20 cellular contexts compared by ENCODE assay signal in the genomic region with DNA sequence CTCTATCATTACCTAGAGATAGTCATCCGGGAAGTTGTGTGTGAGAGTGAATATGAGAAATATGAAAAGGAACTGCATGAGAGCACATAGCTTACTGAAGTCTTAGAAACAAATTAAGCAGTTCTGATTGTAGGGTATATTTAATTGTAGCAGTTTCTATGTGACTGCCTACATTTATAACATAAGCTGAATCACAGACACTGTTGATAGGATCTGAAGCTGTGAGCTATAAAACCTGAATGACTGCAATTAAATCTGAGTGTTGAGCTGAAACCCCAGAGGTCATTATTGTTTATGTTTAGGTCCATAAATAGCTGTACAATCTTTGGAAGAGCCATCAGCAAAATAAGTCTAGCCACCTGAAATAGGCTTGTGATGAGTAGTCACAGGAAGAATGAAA.
DNase-seq lines count a peak whose midpoint lies in the region; ATAC-seq and TF ChIP-seq lines count a peak whose summit lies in the region.
"Had no signal": no experiment of that assay in that cellular context is flagged by ENCODE, and none has a peak within 500 bp of the region (broad histone marks: within the 10 kb centered on the region; RNA-seq: fewer than 3 reads in every experiment).

No MANE protein-coding gene starts in this region.

- H3K27me3 Mint-ChIP-seq in nephron progenitor cell (ENCODE audit: low read depth, poor library complexity), result peaks cover 8% of the 10 kb centered on the region

- no peaks in the 10 kb centered on the region for H3K36me3 ChIP-seq in psoas muscle (ENCODE audit: insufficient read depth in 1 of 2, low read depth in 1 of 2)

- H3K27me3 ChIP-seq in psoas muscle (ENCODE audit: insufficient read depth in 3 of 3, low read length in 2 of 3), result no peaks in the 10 kb centered on the region

- H3K4me3 ChIP-seq in psoas muscle, result no peak overlapping the region
- H3K4me3 ChIP-seq: A549 had no signal

- ATAC-seq in psoas muscle, result no peak
- ATAC-seq in HG03280 (IDR thresholded peaks at IDR 0.05; ENCODE audit: unreplicated experiment), result no peak
- ATAC-seq: A549, HCT116, HepG2 had no signal

- no peak overlapping the region for H3K27ac ChIP-seq in psoas muscle
- H3K27ac ChIP-seq: 22Rv1, A549, C4-2B had no signal

- H3K4me1 Mint-ChIP-seq in nephron progenitor cell, result peaks cover 26% of the 10 kb centered on the region

- no peaks in the 10 kb centered on the region for H3K4me1 ChIP-seq in psoas muscle
- H3K4me1 ChIP-seq: A549 had no signal

- peak in 2 of 3 experiments; percentile 11 to 57 for DNase-seq in NCI-H1417 (lab: John Stamatoyannopoulos, UW)
- DNase-seq in NCI-H1417 treated with DMSO at 0.1 percent for 48 hours (lab: John Stamatoyannopoulos, UW), result no peak
- peak; percentile 2 for DNase-seq in Caki2 (ENCODE audit: low read depth)
- peak; percentile 53 for DNase-seq in NCI-H1105 treated with DMSO at 0.1 percent for 48 hours (lab: John Stamatoyannopoulos, UW)
- DNase-seq in left kidney (ENCODE audit: low read depth, low spot score), result peak; percentile 14
- DNase-seq in nephron progenitor cell, result no peak
- no peak for DNase-seq in psoas muscle
- DNase-seq: AML-193; Calu3; CD4-positive, alpha-beta T cell; DMS79 treated with DMSO at 0.1 percent for 48 hours; GF-D8; GOT3; H7 had no signal

- in situ Hi-C loops in Caki2 (cut with HindIII; ENCODE audit: low pct_unique_long_range_greater_than_20kb, low sequenced_read_pairs), result no loop called here

- no peak overlapping the region for H3K27ac Mint-ChIP-seq in nephron progenitor cell
- H3K27ac Mint-ChIP-seq: CD4-positive, alpha-beta T cell had no signal

- H3K36me3 Mint-ChIP-seq in nephron progenitor cell (ENCODE audit: low read depth), result no peaks in the 10 kb centered on the region

- H3K4me3 Mint-ChIP-seq in nephron progenitor cell, result no peak overlapping the region
- H3K4me3 Mint-ChIP-seq: CD4-positive, alpha-beta T cell had no signal

- intact Hi-C loops in psoas muscle (cut with DNase I), result no loop called here

- H3K9me3 Mint-ChIP-seq in nephron progenitor cell, result peaks cover 5% of the 10 kb centered on the region
- H3K9me3 Mint-ChIP-seq: CD4-positive, alpha-beta T cell had no signal

- no peaks in the 10 kb centered on the region for H3K9me3 ChIP-seq in psoas muscle
- H3K9me3 ChIP-seq: A549 had no signal

- TF ChIP-seq CTCF in nephron progenitor cell (IDR thresholded peaks at IDR 0.05) (no peak), psoas muscle (IDR thresholded peaks at IDR 0.05) (no peak)

- 59 to 90% (median 83%) methylated on average over 1 of the region's 1 CpG for WGBS in psoas muscle, 3 donors

Comparison
In these comparisons a context has a peak if more than half of its experiments do, and no peak if none do; other contexts are left out.
1. DNase-seq: peak in NCI-H1417 (2 of 3), Caki2 (single experiment), NCI-H1105 treated with DMSO at 0.1 percent for 48 hours (single experiment) and left kidney (single experiment); none in NCI-H1417 treated with DMSO at 0.1 percent for 48 hours (single experiment), nephron progenitor cell (single experiment) and psoas muscle (0 of 2).